ENCODE assay signal across 13 cellular contexts in genomic region chr22:36417281-36417686, GRCh38. TPM values are rescaled to one million over a fixed set of nuclear protein-coding genes. Genes with fewer than 3 reads are reported as not detected.
DNase-seq lines count a peak whose midpoint lies in the region; ATAC-seq and TF ChIP-seq lines count a peak whose summit lies in the region.
"Had no signal": no experiment of that assay in that cellular context is flagged by ENCODE, and none has a peak within 500 bp of the region (broad histone marks: within the 10 kb centered on the region; RNA-seq: fewer than 3 reads in every experiment).

No MANE protein-coding gene starts in this region.

- H3K4me3 ChIP-seq in SK-N-SH (ENCODE audit: low read depth in 2 of 2, low read length in 1 of 2) (no peak overlapping the region), transverse colon (no peak overlapping the region), A673 (ENCODE audit: low read depth, low read length, poor library complexity, severe bottlenecking) (no peak overlapping the region)
- H3K4me3 ChIP-seq in effector memory CD4-positive, alpha-beta T cell (ENCODE audit: insufficient read depth, low read depth, low read length, poor library complexity, severe bottlenecking), result no peak overlapping the region

- in situ Hi-C loops in transverse colon (cut with MboI; ENCODE audit: low pct_ligation_motif_present in 1 of 4, low pct_unique_long_range_greater_than_20kb in 1 of 4, low sequenced_read_pairs in 3 of 4), result no loop called here

- no peak for TF ChIP-seq EP300 in SK-N-SH (IDR thresholded peaks at IDR 0.05; ENCODE audit: borderline replicate concordance in 1 of 2, low read depth in 1 of 2, low read length in 1 of 2)
- TF ChIP-seq EP300 in transverse colon (IDR thresholded peaks at IDR 0.05; ENCODE audit: low read depth), result no peak

- TF ChIP-seq CTCF in SK-N-SH (IDR thresholded peaks at IDR 0.05) (no peak), transverse colon (IDR thresholded peaks at IDR 0.05) (no peak), A673 (conservative IDR thresholded peaks at IDR 0.05; ENCODE audit: low read depth, low read length) (no peak)

- peak overlapping the region; percentile 77; the same call in 1 of the 2 replicates for H2AFZ ChIP-seq in SK-N-SH (ENCODE audit: low read depth)

- H3K79me2 ChIP-seq in SK-N-SH (ENCODE audit: insufficient read depth), result no peaks in the 10 kb centered on the region

- H3K9me2 ChIP-seq in SK-N-SH, result no peaks in the 10 kb centered on the region

- POLR2A ChIA-PET in SK-N-SH (lab: Yijun Ruan, JAX) (no interaction called here), A673 (lab: Charles Lee; ENCODE audit: low non-redundant PET) (no interaction called here)

- intact Hi-C loops in transverse colon (cut with DNase I; ENCODE audit: low total_unique reads) (no loop called here), A673 (cut with micrococcal nuclease; ENCODE audit: unreplicated experiment) (no loop called here)

- 71% methylated on average over 9 of the region's 9 CpGs for WGBS in SK-N-SH (ENCODE audit: low lambda C conversion rate)
- WGBS in transverse colon (ENCODE audit: low coverage in 1 of 2), 2 donors, result 44 to 45% methylated on average over 6 to 9 of the region's 9 CpGs

- H3K4me2 ChIP-seq in SK-N-SH, result no peak overlapping the region

- H4K20me1 ChIP-seq in SK-N-SH (ENCODE audit: insufficient read depth), result no peaks in the 10 kb centered on the region

- DNase-seq in SK-N-SH (no peak), SW480 (ENCODE audit: low spot score) (peak; percentile 68), glomerular visceral epithelial cell (ENCODE audit: extremely low spot score) (peak; percentile 90), transverse colon (peak; percentile 82), NCI-H1694 treated with DMSO at 0.1 percent for 48 hours (lab: John Stamatoyannopoulos, UW) (no peak), A673 (ENCODE audit: low spot score) (no peak)
- DNase-seq in effector memory CD4-positive, alpha-beta T cell, result no peak
- DNase-seq: activated CD4-positive, alpha-beta T cell treated with anti-CD3 and anti-CD28 coated beads for 4 hours; naive B cell; NCI-H1048; OCI-M1; stimulated activated CD4-positive, alpha-beta T cell treated with anti-CD3 and anti-CD28 coated beads, Interleukin-4, amount 100 ng/mL, for 24 hours had no signal

- H3K9me3 ChIP-seq in SK-N-SH (no peaks in the 10 kb centered on the region), transverse colon (no peaks in the 10 kb centered on the region), A673 (ENCODE audit: low read depth, low read length, poor library complexity, severe bottlenecking) (no peaks in the 10 kb centered on the region)
- H3K9me3 ChIP-seq in effector memory CD4-positive, alpha-beta T cell (ENCODE audit: control insufficient read depth, low read length), result no peaks in the 10 kb centered on the region

- H3F3A ChIP-seq in SK-N-SH (replicated peaks; ENCODE audit: insufficient read depth), result peaks cover 7% of the 10 kb centered on the region

- H3K27me3 ChIP-seq in SK-N-SH (ENCODE audit: insufficient read depth) (no peaks in the 10 kb centered on the region), transverse colon (no peaks in the 10 kb centered on the region), A673 (replicated peaks; ENCODE audit: insufficient read depth, low read depth, low read length, poor library complexity) (no peaks in the 10 kb centered on the region)
- H3K27me3 ChIP-seq in effector memory CD4-positive, alpha-beta T cell (replicated peaks; ENCODE audit: control insufficient read depth, insufficient read depth, low read length, poor library complexity, severe bottlenecking), result no peaks in the 10 kb centered on the region

- no peak for TF ChIP-seq RAD21 in SK-N-SH (IDR thresholded peaks at IDR 0.05; ENCODE audit: low read length)

- ATAC-seq in SK-N-SH treated with all-trans-retinoic acid at 6 μM for 48 hours, result no peak

- H3K27ac ChIP-seq in SK-N-SH (ENCODE audit: low read depth in 2 of 2, low read length in 1 of 2), result no peak overlapping the region
- peak overlapping the region; percentile 70 to 91 (median 83) for H3K27ac ChIP-seq in transverse colon
- no peak overlapping the region for H3K27ac ChIP-seq in A673 (ENCODE audit: low read depth, low read length, poor library complexity, severe bottlenecking)
- H3K27ac ChIP-seq in effector memory CD4-positive, alpha-beta T cell (ENCODE audit: insufficient read depth, low read length, poor library complexity, severe bottlenecking), result no peak overlapping the region

- H3K9ac ChIP-seq in SK-N-SH, result no peak overlapping the region

- TF ChIP-seq POLR2A in transverse colon (IDR thresholded peaks at IDR 0.05), result no peak

- CTCF ChIA-PET in SK-N-SH (lab: Yijun Ruan, JAX) (no interaction called here), A673 (lab: Charles Lee) (no interaction called here)

- H3K4me1 ChIP-seq in SK-N-SH (ENCODE audit: control insufficient read depth in 1 of 2, insufficient read depth in 2 of 2, low read depth in 1 of 2, low read length in 1 of 2) (no peaks in the 10 kb centered on the region), transverse colon (peaks cover 26 to 43% (median 33%) of the 10 kb centered on the region in 4 donors), A673 (ENCODE audit: insufficient read depth, low read length, poor library complexity, severe bottlenecking) (no peaks in the 10 kb centered on the region)
- H3K4me1 ChIP-seq in effector memory CD4-positive, alpha-beta T cell (ENCODE audit: control insufficient read depth, insufficient read depth, low read length, poor library complexity, severe bottlenecking), result peaks cover 5% of the 10 kb centered on the region

- no TSS peak for BruUV-seq in A673 (replicated peaks; lab: Mats Ljungman, UMichigan)

- H3K36me3 ChIP-seq in SK-N-SH (replicated peaks in 1 of 2; ENCODE audit: control insufficient read depth in 1 of 2, insufficient read depth in 2 of 2, low read length in 1 of 2) (no peaks in the 10 kb centered on the region), transverse colon (no peaks in the 10 kb centered on the region), A673 (ENCODE audit: insufficient read depth, low read length, poor library complexity, severe bottlenecking) (no peaks in the 10 kb centered on the region)
- no peaks in the 10 kb centered on the region for H3K36me3 ChIP-seq in effector memory CD4-positive, alpha-beta T cell (ENCODE audit: control insufficient read depth, insufficient read depth, low read length)

TF ChIP-seq in SK-N-SH, 30 proteins besides CTCF, POLR2A, EP300 and RAD21:
- TF ChIP-seq RFX5 (IDR thresholded peaks at IDR 0.05; ENCODE audit: low read length) (no peak), FOSL2 (IDR thresholded peaks at IDR 0.05; ENCODE audit: borderline replicate concordance, low read depth) (no peak), YY1 (IDR thresholded peaks at IDR 0.05; ENCODE audit: low read depth) (no peak), FOXM1 (IDR thresholded peaks at IDR 0.05; ENCODE audit: low read depth) (no peak), GATA2 (CRISPR knock-in tag; IDR thresholded peaks at IDR 0.05) (no peak), CHD2 (IDR thresholded peaks at IDR 0.05; ENCODE audit: low read length, partially characterized antibody) (no peak), USF2 (IDR thresholded peaks at IDR 0.05; ENCODE audit: borderline replicate concordance, low read depth, low read length) (no peak), TCF12 (IDR thresholded peaks at IDR 0.05) (no peak), TAF1 (IDR thresholded peaks at IDR 0.05; ENCODE audit: borderline replicate concordance, low read depth, low read length) (no peak)

TF ChIP-seq in SK-N-SH treated with all-trans-retinoic acid at 6 μM for 48 hours, 23 proteins besides CTCF, POLR2A, EP300 and RAD21:
- no peak for TF ChIP-seq ZNF565 (CRISPR knock-in tag; conservative IDR thresholded peaks at IDR 0.05; ENCODE audit: low read depth)
- no peak for TF ChIP-seq RARB (CRISPR knock-in tag; IDR thresholded peaks at IDR 0.05)
- TF ChIP-seq CREB5 (CRISPR knock-in tag; IDR thresholded peaks at IDR 0.05; ENCODE audit: low read depth), result no peak
- TF ChIP-seq BACH2 (CRISPR knock-in tag; IDR thresholded peaks at IDR 0.05; ENCODE audit: borderline replicate concordance), result no peak
- no peak for TF ChIP-seq ZFP30 (CRISPR knock-in tag; IDR thresholded peaks at IDR 0.05)
- TF ChIP-seq ISL1 (CRISPR knock-in tag; IDR thresholded peaks at IDR 0.05), result no peak

RNA-seq across cellular contexts. Expression of gene MYH9, which starts 29.5 kb away (rescaled TPM):
- polyA plus RNA-seq in SK-N-SH (2012; rRNA removed), result 202 and 303 TPM in 2 replicates
- polyA plus RNA-seq in SK-N-SH (2012; cell fraction: cytosol; rRNA removed), result 181 and 225 TPM in 2 replicates
- polyA plus RNA-seq in SK-N-SH (2012; cell fraction: nucleus; rRNA removed), result 401 and 439 TPM in 2 replicates
- total RNA-seq in transverse colon, result 100 to 1,000 TPM; 385 to 511 (median 460) TPM
- 290 and 323 TPM in 2 replicates for total RNA-seq in A673 (2021)

Comparison
In these comparisons a context has a peak if more than half of its experiments do, and no peak if none do; other contexts are left out.
1. DNase-seq: peak in SW480 (single experiment), glomerular visceral epithelial cell (single experiment) and transverse colon (single experiment); none in SK-N-SH (single experiment), NCI-H1694 treated with DMSO at 0.1 percent for 48 hours (single experiment), A673 (single experiment) and effector memory CD4-positive, alpha-beta T cell (0 of 3).
2. H3K27ac ChIP-seq: peak in transverse colon (4 of 4); none in SK-N-SH (0 of 2), A673 (single experiment) and effector memory CD4-positive, alpha-beta T cell (single experiment).